1 cellular context compared by ENCODE assay signal in the genomic region with DNA sequence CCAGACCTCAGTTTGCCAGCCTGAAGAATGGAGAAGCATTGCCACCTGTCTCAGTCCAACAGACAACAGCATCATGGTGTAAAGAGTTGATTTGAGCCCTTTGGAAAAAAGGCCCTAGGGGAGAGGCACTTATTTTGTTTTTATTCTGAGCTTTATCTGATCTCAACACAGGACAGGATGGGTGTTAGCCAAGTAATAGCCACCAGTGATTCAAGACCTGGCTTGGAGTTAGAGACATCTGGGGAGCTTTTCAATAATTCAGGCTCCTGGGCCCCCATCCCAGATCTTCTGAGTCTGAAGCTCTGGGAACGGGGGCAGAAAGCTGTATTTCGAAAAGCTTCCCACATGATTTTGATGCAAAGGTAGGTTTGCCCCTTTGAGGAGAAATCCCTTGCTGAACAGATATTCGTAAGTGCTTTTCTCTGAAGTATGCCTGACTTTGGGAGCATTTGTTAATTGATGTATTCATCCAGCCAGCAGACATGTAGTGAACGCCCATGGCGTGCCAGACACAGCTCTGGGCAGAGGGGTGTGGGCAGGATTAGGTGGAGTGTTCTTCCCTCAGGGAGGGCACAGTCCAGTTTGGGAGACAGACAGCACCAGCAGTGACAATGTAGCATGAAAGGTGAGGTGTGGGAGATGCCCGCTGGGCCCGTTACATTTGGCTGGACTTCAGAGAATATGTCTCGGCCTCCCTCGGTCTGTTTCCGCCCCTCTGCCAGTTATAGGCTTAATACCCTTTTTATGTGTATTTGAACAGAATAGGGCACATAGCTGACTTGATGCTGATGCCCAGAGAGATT.
TF ChIP-seq lines count a peak whose summit lies in the region.

No MANE protein-coding gene starts in this region.

TF ChIP-seq in IMR-90, 13 proteins besides CTCF, POLR2A, EP300 and RAD21 (continued from another document):
- TF ChIP-seq, protein P1, sequence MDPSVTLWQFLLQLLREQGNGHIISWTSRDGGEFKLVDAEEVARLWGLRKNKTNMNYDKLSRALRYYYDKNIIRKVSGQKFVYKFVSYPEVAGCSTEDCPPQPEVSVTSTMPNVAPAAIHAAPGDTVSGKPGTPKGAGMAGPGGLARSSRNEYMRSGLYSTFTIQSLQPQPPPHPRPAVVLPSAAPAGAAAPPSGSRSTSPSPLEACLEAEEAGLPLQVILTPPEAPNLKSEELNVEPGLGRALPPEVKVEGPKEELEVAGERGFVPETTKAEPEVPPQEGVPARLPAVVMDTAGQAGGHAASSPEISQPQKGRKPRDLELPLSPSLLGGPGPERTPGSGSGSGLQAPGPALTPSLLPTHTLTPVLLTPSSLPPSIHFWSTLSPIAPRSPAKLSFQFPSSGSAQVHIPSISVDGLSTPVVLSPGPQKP (IDR thresholded peaks at IDR 0.05; ENCODE audit: borderline replicate concordance, low read depth, low read length) = no peak
- no peak for TF ChIP-seq RFX5 (IDR thresholded peaks at IDR 0.05; ENCODE audit: low read depth, low read length)
- TF ChIP-seq CHD1 (IDR thresholded peaks at IDR 0.05; ENCODE audit: low read depth, low read length) = no peak
- TF ChIP-seq MXI1 (IDR thresholded peaks at IDR 0.05; ENCODE audit: borderline replicate concordance, low read depth, low read length) = no peak
- TF ChIP-seq BHLHE40 (IDR thresholded peaks at IDR 0.05; ENCODE audit: low read depth, low read length) = no peak
- no peak for TF ChIP-seq MAZ (IDR thresholded peaks at IDR 0.05; ENCODE audit: borderline replicate concordance, low read depth, low read length)
